8 cellular contexts compared by ENCODE assay signal in genomic region chr10:73965890-73966768, GRCh38. TPM values are rescaled to one million over a fixed set of nuclear protein-coding genes. Genes with fewer than 3 reads are reported as not detected.
A peak's percentile ranks its signal among the peaks of the same experiment; 100 is the strongest.
DNase-seq lines count a peak whose midpoint lies in the region; ATAC-seq and FAIRE-seq lines count a peak whose summit lies in the region.

No MANE protein-coding gene starts in this region.

- ATAC-seq in HG02973 (IDR thresholded peaks at IDR 0.05; ENCODE audit: unreplicated experiment): no peak

- DNase-seq in GM03348 (ENCODE audit: low spot score): peak; percentile 92
- DNase-seq in RCC 7860 (ENCODE audit: low spot score): peak; percentile 99
- no peak for DNase-seq in activated naive CD8-positive, alpha-beta T cell treated with anti-CD3 and anti-CD28 coated beads for 36 hours
- DNase-seq in NOMO-1 treated with DMSO at 0.1 percent for 48 hours (lab: John Stamatoyannopoulos, UW; ENCODE audit: unreplicated experiment): no peak
- no peak for DNase-seq in activated naive CD4-positive, alpha-beta T cell treated with anti-CD3 and anti-CD28 coated beads, Interleukin-2, amount 10 ng/mL, durations not matched to agents 7 days and 5 days

- no peak overlapping the region for H3K27ac Mint-ChIP-seq in activated naive CD8-positive, alpha-beta T cell treated with anti-CD3 and anti-CD28 coated beads for 36 hours
- no peak overlapping the region for H3K27ac Mint-ChIP-seq in activated naive CD4-positive, alpha-beta T cell treated with anti-CD3 and anti-CD28 coated beads, Interleukin-2, amount 10 ng/mL, durations not matched to agents 7 days and 5 days

- FAIRE-seq in RCC 7860 (lab: Jason Lieb, UNC): peak; percentile 98

- H3K36me3 ChIP-seq in esophagus (ENCODE audit: control insufficient read depth in 2 of 2, insufficient read depth in 2 of 2, low read length in 1 of 2) (no peaks in the 10 kb centered on the region), mucosa of stomach (ENCODE audit: control insufficient read depth, insufficient read depth, low read length) (no peaks in the 10 kb centered on the region)

- CTCF ChIA-PET in activated naive CD4-positive, alpha-beta T cell treated with anti-CD3 and anti-CD28 coated beads, Interleukin-2, amount 10 ng/mL, durations not matched to agents 7 days and 5 days (lab: Charles Lee): interaction anchor here (0.9 to 1.1 kb wide), 2 partner anchors 9 to 80 kb away, joined by 3 to 4 read pairs; no protein-coding TSS in a partner anchor

- peak overlapping the region; percentile 56 for H3K9ac ChIP-seq in mucosa of stomach (ENCODE audit: low read length)

- H3K27me3 Mint-ChIP-seq in activated naive CD8-positive, alpha-beta T cell treated with anti-CD3 and anti-CD28 coated beads for 36 hours: peaks cover 3% of the 10 kb centered on the region
- peaks cover 18% of the 10 kb centered on the region for H3K27me3 Mint-ChIP-seq in activated naive CD4-positive, alpha-beta T cell treated with anti-CD3 and anti-CD28 coated beads, Interleukin-2, amount 10 ng/mL, durations not matched to agents 7 days and 5 days

- no peak overlapping the region for H3K4me3 ChIP-seq in esophagus (ENCODE audit: low read depth in 1 of 2, low read length in 2 of 2)
- H3K4me3 ChIP-seq in mucosa of stomach (ENCODE audit: low read length): peak overlapping the region; percentile 42

- H3K9me3 ChIP-seq in esophagus (ENCODE audit: control insufficient read depth in 2 of 2, insufficient read depth in 1 of 2, low read depth in 1 of 2, low read length in 1 of 2) (no peaks in the 10 kb centered on the region), mucosa of stomach (ENCODE audit: control insufficient read depth, low read length) (no peaks in the 10 kb centered on the region)

- H3K9me3 Mint-ChIP-seq in activated naive CD8-positive, alpha-beta T cell treated with anti-CD3 and anti-CD28 coated beads for 36 hours: no peaks in the 10 kb centered on the region
- H3K9me3 Mint-ChIP-seq in activated naive CD4-positive, alpha-beta T cell treated with anti-CD3 and anti-CD28 coated beads, Interleukin-2, amount 10 ng/mL, durations not matched to agents 7 days and 5 days: no peaks in the 10 kb centered on the region

- WGBS in esophagus, 2 donors: 26 to 33% methylated on average over 16 of the region's 16 CpGs

- no peaks in the 10 kb centered on the region for H3K36me3 Mint-ChIP-seq in activated naive CD8-positive, alpha-beta T cell treated with anti-CD3 and anti-CD28 coated beads for 36 hours
- H3K36me3 Mint-ChIP-seq in activated naive CD4-positive, alpha-beta T cell treated with anti-CD3 and anti-CD28 coated beads, Interleukin-2, amount 10 ng/mL, durations not matched to agents 7 days and 5 days: no peaks in the 10 kb centered on the region

- H3K27me3 ChIP-seq in esophagus (ENCODE audit: control insufficient read depth in 1 of 2, insufficient read depth in 2 of 2, low read length in 2 of 2) (no peaks in the 10 kb centered on the region), mucosa of stomach (ENCODE audit: control insufficient read depth, insufficient read depth, low read length) (no peaks in the 10 kb centered on the region)

- H3K4me3 Mint-ChIP-seq in activated naive CD8-positive, alpha-beta T cell treated with anti-CD3 and anti-CD28 coated beads for 36 hours: no peak overlapping the region
- H3K4me3 Mint-ChIP-seq in activated naive CD4-positive, alpha-beta T cell treated with anti-CD3 and anti-CD28 coated beads, Interleukin-2, amount 10 ng/mL, durations not matched to agents 7 days and 5 days: no peak overlapping the region

- peak overlapping the region; percentile 83 to 90 for H3K27ac ChIP-seq in esophagus (ENCODE audit: low read depth in 2 of 2, low read length in 1 of 2)

- H3K4me1 ChIP-seq in esophagus (ENCODE audit: control insufficient read depth in 2 of 2, insufficient read depth in 2 of 2, low read length in 1 of 2) (peaks cover 0 to 5% of the 10 kb centered on the region in 2 donors), mucosa of stomach (ENCODE audit: control insufficient read depth, insufficient read depth, low read length) (peaks cover 18% of the 10 kb centered on the region)

- H3K4me1 Mint-ChIP-seq in activated naive CD8-positive, alpha-beta T cell treated with anti-CD3 and anti-CD28 coated beads for 36 hours: peaks cover 4% of the 10 kb centered on the region
- H3K4me1 Mint-ChIP-seq in activated naive CD4-positive, alpha-beta T cell treated with anti-CD3 and anti-CD28 coated beads, Interleukin-2, amount 10 ng/mL, durations not matched to agents 7 days and 5 days: no peaks in the 10 kb centered on the region

RNA-seq across cellular contexts. Expression of gene VCL, which starts 31.8 kb away (rescaled TPM):
- polyA plus RNA-seq in esophagus: 10 to 100 TPM; 25.0 to 41.4 TPM
- 10 to 100 TPM in 1 of 2 experiments, 1 to 10 TPM in 1; 9.6 to 10.0 TPM for total RNA-seq in activated naive CD8-positive, alpha-beta T cell treated with anti-CD3 and anti-CD28 coated beads for 36 hours

RNA-seq across cellular contexts. Expression of gene PLAU, which starts 55.2 kb away (rescaled TPM):
- 10 to 100 TPM in 1 of 2 donors, 1 to 10 TPM in 1; 7.0 to 13.7 TPM for polyA plus RNA-seq in esophagus
- total RNA-seq in activated naive CD8-positive, alpha-beta T cell treated with anti-CD3 and anti-CD28 coated beads for 36 hours: under 1 TPM in 1 of 2 experiments, not detected in 1; 0.12 TPM

Comparison
In these comparisons a context has a peak if more than half of its experiments do, and no peak if none do; other contexts are left out.
1. DNase-seq: peak in GM03348 (single experiment) and RCC 7860 (single experiment); none in activated naive CD8-positive, alpha-beta T cell treated with anti-CD3 and anti-CD28 coated beads for 36 hours (single experiment), NOMO-1 treated with DMSO at 0.1 percent for 48 hours (single experiment) and activated naive CD4-positive, alpha-beta T cell treated with anti-CD3 and anti-CD28 coated beads, Interleukin-2, amount 10 ng/mL, durations not matched to agents 7 days and 5 days (single experiment).